Comparison of ENCODE assay signal across 10 cellular contexts in the genomic region with DNA sequence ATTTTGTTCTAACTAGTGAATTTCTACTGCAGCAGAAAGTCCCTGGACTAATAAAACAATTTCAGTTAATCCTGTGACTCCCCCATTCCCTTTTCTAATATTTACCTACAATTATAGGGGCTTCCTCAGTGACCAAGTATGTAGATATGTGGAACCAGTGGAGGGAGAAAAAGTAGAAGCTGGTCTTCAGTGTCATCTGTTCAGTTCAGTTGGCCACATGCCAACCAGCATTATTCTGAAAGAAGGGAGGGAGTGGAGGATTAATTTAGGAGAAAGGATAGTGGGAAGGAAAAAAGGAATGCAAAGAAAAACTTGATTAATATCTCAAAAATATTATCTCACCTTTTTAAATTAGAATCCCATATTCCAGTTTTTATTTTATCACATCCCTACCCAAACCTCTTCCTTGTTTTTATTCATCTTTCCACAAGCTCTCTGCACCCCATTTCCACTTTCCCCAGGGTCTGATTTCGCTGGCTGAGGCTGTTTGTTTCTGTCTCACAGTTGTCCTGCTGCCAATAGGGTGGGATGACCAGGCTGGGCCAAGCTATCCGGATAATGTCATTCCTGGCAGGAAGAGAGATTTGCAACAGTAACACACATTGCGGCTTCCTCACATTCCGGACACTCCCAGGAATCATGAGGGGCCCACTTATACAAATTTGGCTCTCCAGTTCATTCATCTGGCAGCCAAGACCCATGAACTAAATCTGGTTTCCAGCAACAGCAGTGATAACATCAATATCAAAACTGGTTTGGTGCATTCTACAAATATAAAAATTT. TPM values are rescaled to one million over a fixed set of nuclear protein-coding genes. Genes with fewer than 3 reads are reported as not detected.
DNase-seq lines count a peak whose midpoint lies in the region; ATAC-seq and TF ChIP-seq lines count a peak whose summit lies in the region.
"Had no signal": no experiment of that assay in that cellular context is flagged by ENCODE, and none has a peak within 500 bp of the region (broad histone marks: within the 10 kb centered on the region; RNA-seq: fewer than 3 reads in every experiment).

No MANE protein-coding gene starts in this region.

- TF ChIP-seq CTCF in gastroesophageal sphincter (IDR thresholded peaks at IDR 0.05) (no peak), gastrocnemius medialis (IDR thresholded peaks at IDR 0.05 in 4 of 5, conservative IDR thresholded peaks at IDR 0.05 in 1 of 5) (no peak), upper lobe of right lung (IDR thresholded peaks at IDR 0.05) (no peak)

- H3K27ac ChIP-seq in SJCRH30, result peak overlapping the region; percentile 32
- no peak overlapping the region for H3K27ac ChIP-seq in gastroesophageal sphincter
- H3K27ac ChIP-seq in gastrocnemius medialis, result no peak overlapping the region
- no peak overlapping the region for H3K27ac ChIP-seq in upper lobe of right lung

- peaks cover 50% of the 10 kb centered on the region for H3K4me1 ChIP-seq in SJCRH30
- peaks cover 0 to 18% (median 0%) of the 10 kb centered on the region in 3 donors for H3K4me1 ChIP-seq in gastroesophageal sphincter
- H3K4me1 ChIP-seq in gastrocnemius medialis, result no peaks in the 10 kb centered on the region
- no peaks in the 10 kb centered on the region for H3K4me1 ChIP-seq in HAP-1
- no peaks in the 10 kb centered on the region for H3K4me1 ChIP-seq in upper lobe of right lung

- peak; percentile 88 for ATAC-seq in gastroesophageal sphincter
- ATAC-seq in gastrocnemius medialis, result peak; percentile 30 to 70
- no peak for ATAC-seq in upper lobe of right lung
- no peak for ATAC-seq in GM21515 (IDR thresholded peaks at IDR 0.05; ENCODE audit: unreplicated experiment)

- TF ChIP-seq EP300 in gastroesophageal sphincter (IDR thresholded peaks at IDR 0.05), result no peak

- peak overlapping the region; percentile 13 for H3K4me3 ChIP-seq in SJCRH30
- no peak overlapping the region for H3K4me3 ChIP-seq in gastroesophageal sphincter
- H3K4me3 ChIP-seq in gastrocnemius medialis, result no peak overlapping the region
- H3K4me3 ChIP-seq in HAP-1, result no peak overlapping the region
- H3K4me3 ChIP-seq in upper lobe of right lung, result no peak overlapping the region

- WGBS in gastroesophageal sphincter (ENCODE audit: low coverage in 1 of 2), 2 donors, result 15 to 48% methylated on average over 2 to 4 of the region's 4 CpGs

- H3K27me3 ChIP-seq in SJCRH30, result no peaks in the 10 kb centered on the region
- H3K27me3 ChIP-seq in gastroesophageal sphincter, result no peaks in the 10 kb centered on the region
- no peaks in the 10 kb centered on the region for H3K27me3 ChIP-seq in gastrocnemius medialis
- H3K27me3 ChIP-seq in HAP-1 (ENCODE audit: low read depth), result peaks cover 2% of the 10 kb centered on the region; the same call in 1 of the 2 replicates
- H3K27me3 ChIP-seq in upper lobe of right lung, result no peaks in the 10 kb centered on the region

- in situ Hi-C loops in gastrocnemius medialis (cut with MboI; ENCODE audit: low sequenced_read_pairs in 4 of 4), result no loop called here
- in situ Hi-C loops in HAP-1 (cut with MboI; ENCODE audit: low sequenced_read_pairs), result no loop called here

- TF ChIP-seq POLR2A in gastroesophageal sphincter (IDR thresholded peaks at IDR 0.05) (no peak), gastrocnemius medialis (IDR thresholded peaks at IDR 0.05) (no peak)

- H3K9me3 ChIP-seq in SJCRH30 (replicated peaks), result no peaks in the 10 kb centered on the region
- no peaks in the 10 kb centered on the region for H3K9me3 ChIP-seq in gastroesophageal sphincter
- no peaks in the 10 kb centered on the region for H3K9me3 ChIP-seq in gastrocnemius medialis
- no peaks in the 10 kb centered on the region for H3K9me3 ChIP-seq in HAP-1
- no peaks in the 10 kb centered on the region for H3K9me3 ChIP-seq in upper lobe of right lung

- intact Hi-C loops in gastrocnemius medialis (cut with DNase I; ENCODE audit: low total_unique reads), result no loop called here
- intact Hi-C loops in upper lobe of right lung (cut with DNase I), result no loop called here

- H3K36me3 ChIP-seq in SJCRH30 (no peaks in the 10 kb centered on the region), gastroesophageal sphincter (no peaks in the 10 kb centered on the region), gastrocnemius medialis (no peaks in the 10 kb centered on the region), HAP-1 (replicated peaks) (no peaks in the 10 kb centered on the region), upper lobe of right lung (no peaks in the 10 kb centered on the region)

- peak; percentile 84 for DNase-seq in H4 (ENCODE audit: low spot score)
- peak; percentile 92 to 96 for DNase-seq in SJCRH30
- peak; percentile 19 to 55 for DNase-seq in gastrocnemius medialis
- no peak for DNase-seq in HAP-1 (ENCODE audit: low spot score in 2 of 2)
- DNase-seq in upper lobe of right lung, result no peak
- no peak for DNase-seq in NCI-H1105 treated with DMSO at 0.1 percent for 48 hours (lab: John Stamatoyannopoulos, UW)
- DNase-seq: DMS79, occipital lobe had no signal

RNA-seq across cellular contexts. Expression of a gene that starts 24.6 kb away (rescaled TPM):
- total RNA-seq in H4 (2014; rRNA removed; shearing (Covaris generic)), result 12.9 and 14.0 TPM in 2 replicates
- 34.5 and 35.8 TPM in 2 replicates for total RNA-seq in SJCRH30 (2014; rRNA removed; shearing (Covaris generic))
- total RNA-seq in gastroesophageal sphincter (100 to 1,000 TPM; 440 to 611 (median 501) TPM), gastrocnemius medialis (10 to 100 TPM; 14.5 to 41.0 (median 23.1) TPM), upper lobe of right lung (67.4 TPM)

Comparison
In these comparisons a context has a peak if more than half of its experiments do, and no peak if none do; other contexts are left out.
1. DNase-seq: peak in H4 (single experiment), SJCRH30 (2 of 2) and gastrocnemius medialis (2 of 2); none in HAP-1 (0 of 2), upper lobe of right lung (single experiment) and NCI-H1105 treated with DMSO at 0.1 percent for 48 hours (single experiment).
2. ATAC-seq: peak in gastroesophageal sphincter (single experiment) and gastrocnemius medialis (2 of 2); none in upper lobe of right lung (single experiment) and GM21515 (single experiment).